8 cellular contexts compared by ENCODE assay signal in genomic region chr20:57698191-57698866, GRCh38.
DNase-seq lines count a peak whose midpoint lies in the region; ATAC-seq lines count a peak whose summit lies in the region.

No MANE protein-coding gene starts in this region.

- DNase-seq in NK-92 treated with Interleukin-12 subunit alpha and Interleukin-12 subunit beta, amount 100 ng/mL, for 24 hours (lab: John Stamatoyannopoulos, UW) = peak; percentile 33
- DNase-seq in NK-92 (lab: John Stamatoyannopoulos, UW; ENCODE audit: unreplicated experiment) (no peak), activated T-cell treated with anti-CD3 and anti-CD28 coated beads for 4 hours (peak; percentile 43), fibroblast of the conjunctiva (ENCODE audit: low read depth) (peak; percentile 76), NCI-H82 treated with DMSO at 0.1 percent for 48 hours (lab: John Stamatoyannopoulos, UW; ENCODE audit: unreplicated experiment) (no peak), NCI-H1436 (lab: John Stamatoyannopoulos, UW) (no peak)
- peak; percentile 32 to 63 for DNase-seq in stimulated activated CD8-positive, alpha-beta memory T cell treated with anti-CD3 and anti-CD28 coated beads, Interleukin-2, amount 100 ng/mL, for 48 hours (ENCODE audit: low read depth in 2 of 2)

- no peak for ATAC-seq in GM18867 (IDR thresholded peaks at IDR 0.05; ENCODE audit: unreplicated experiment)

Comparison
In these comparisons a context has a peak if more than half of its experiments do, and no peak if none do; other contexts are left out.
1. DNase-seq: peak in NK-92 treated with Interleukin-12 subunit alpha and Interleukin-12 subunit beta, amount 100 ng/mL, for 24 hours (single experiment), activated T-cell treated with anti-CD3 and anti-CD28 coated beads for 4 hours (single experiment), fibroblast of the conjunctiva (single experiment) and stimulated activated CD8-positive, alpha-beta memory T cell treated with anti-CD3 and anti-CD28 coated beads, Interleukin-2, amount 100 ng/mL, for 48 hours (2 of 2); none in NK-92 (single experiment), NCI-H82 treated with DMSO at 0.1 percent for 48 hours (single experiment) and NCI-H1436 (single experiment).